In genomic region chr1:18927654-18928272, GRCh38 we compare ENCODE assay signal across 8 cellular contexts. TPM values are rescaled to one million over a fixed set of nuclear protein-coding genes. Genes with fewer than 3 reads are reported as not detected.
A peak's percentile ranks its signal among the peaks of the same experiment; 100 is the strongest.
DNase-seq lines count a peak whose midpoint lies in the region; ATAC-seq and TF ChIP-seq lines count a peak whose summit lies in the region.

No MANE protein-coding gene starts in this region.

- H3K4me3 ChIP-seq in fibroblast of the aortic adventitia (ENCODE audit: low read depth, low read length), result no peak overlapping the region
- H3K4me3 ChIP-seq in thymus (ENCODE audit: low read length), result peak overlapping the region; percentile 40

- intact Hi-C loops in activated B cell treated with CpG ODN at 0.5 μM for 24 hours (cut with micrococcal nuclease), result loop anchor here (1.0 kb wide), 1 partner anchor 29 kb away; the partner anchor contains the start of gene IFFO2

- H3K36me3 ChIP-seq in thymus (ENCODE audit: control insufficient read depth, insufficient read depth), result no peaks in the 10 kb centered on the region

- no peaks in the 10 kb centered on the region for H3K36me3 Mint-ChIP-seq in activated B cell treated with CpG ODN at 0.5 μM for 24 hours (ENCODE audit: low read depth)

- CTCF ChIA-PET in activated B cell treated with CpG ODN at 0.5 μM for 24 hours (lab: Charles Lee) (interaction anchor here (1.1 to 5.4 kb wide), 5 partner anchors 14 to 42 kb away, joined by 3 to 53 read pairs (median 26); no protein-coding TSS in a partner anchor), HEK293T (lab: Yijun Ruan, JAX) (no interaction called here)

- peaks cover 40% of the 10 kb centered on the region for H3K4me1 ChIP-seq in thymus (ENCODE audit: control insufficient read depth, insufficient read depth, low read length)

- no peaks in the 10 kb centered on the region for H3K9me3 ChIP-seq in thymus (ENCODE audit: control insufficient read depth)

- no peaks in the 10 kb centered on the region for H3K27me3 ChIP-seq in thymus (ENCODE audit: control insufficient read depth, insufficient read depth)

- H3K27me3 Mint-ChIP-seq in activated B cell treated with CpG ODN at 0.5 μM for 24 hours, result no peaks in the 10 kb centered on the region

- DNase-seq in activated B cell treated with CpG ODN at 0.5 μM for 24 hours (no peak), fibroblast of the aortic adventitia (ENCODE audit: low read depth) (peak; percentile 37), HEK293T (ENCODE audit: extremely low spot score) (no peak), HUDEP-2 (lab: John Stamatoyannopoulos, UW; ENCODE audit: unreplicated experiment in 76 of 76) (no peak)

- H3K4me1 Mint-ChIP-seq in activated B cell treated with CpG ODN at 0.5 μM for 24 hours, result peaks cover 86% of the 10 kb centered on the region

- peak overlapping the region; percentile 95 for H3K27ac Mint-ChIP-seq in activated B cell treated with CpG ODN at 0.5 μM for 24 hours

- H3K4me3 Mint-ChIP-seq in activated B cell treated with CpG ODN at 0.5 μM for 24 hours, result peak overlapping the region; percentile 79

- ATAC-seq in GM18909 (IDR thresholded peaks at IDR 0.05; ENCODE audit: poor library complexity, unreplicated experiment) (peak; percentile 37), HG03460 (IDR thresholded peaks at IDR 0.05; ENCODE audit: unreplicated experiment) (peak; percentile 35), activated B cell treated with CpG ODN at 0.5 μM for 24 hours (ENCODE audit: low read depth) (peak; percentile 57), HG03097 (IDR thresholded peaks at IDR 0.05; ENCODE audit: low FRiP score, unreplicated experiment) (no peak)

- peak overlapping the region; percentile 98 for H3K27ac ChIP-seq in thymus (ENCODE audit: low read depth)

- TF ChIP-seq CTCF in activated B cell treated with CpG ODN at 0.5 μM for 24 hours (IDR thresholded peaks at IDR 0.05) (no peak), fibroblast of the aortic adventitia (IDR thresholded peaks at IDR 0.05; ENCODE audit: insufficient read depth, low read length) (no peak)

- POLR2A ChIA-PET in activated B cell treated with CpG ODN at 0.5 μM for 24 hours (lab: Charles Lee), result interaction anchor here (0.5 to 3.4 kb wide), 14 partner anchors 11 to 962 kb away, joined by 3 to 89 read pairs (median 6); partner anchors contain the start of genes ALDH4A1 and IFFO2
- POLR2A ChIA-PET in HEK293T (lab: Yijun Ruan, JAX), result interaction anchor here (0.9 to 1.8 kb wide), 2 partner anchors 15 to 28 kb away, joined by 3 to 5 read pairs; no protein-coding TSS in a partner anchor

- WGBS in thymus, result 8% methylated on average over 12 of the region's 12 CpGs

- H3K9me3 Mint-ChIP-seq in activated B cell treated with CpG ODN at 0.5 μM for 24 hours, result no peaks in the 10 kb centered on the region

TF ChIP-seq in HEK293T, 16 proteins besides CTCF, POLR2A, EP300 and RAD21:
- TF ChIP-seq FOXM1 (IDR thresholded peaks at IDR 0.05; ENCODE audit: borderline replicate concordance), result no peak
- no peak for TF ChIP-seq CTBP1 (IDR thresholded peaks at IDR 0.05; ENCODE audit: borderline replicate concordance)
- no peak for TF ChIP-seq ELF4 (IDR thresholded peaks at IDR 0.05)
- TF ChIP-seq ARNT (IDR thresholded peaks at IDR 0.05), result no peak
- no peak for TF ChIP-seq HDGF (IDR thresholded peaks at IDR 0.05; ENCODE audit: borderline replicate concordance)
- TF ChIP-seq SUZ12 (IDR thresholded peaks at IDR 0.05), result no peak
- no peak for TF ChIP-seq PKNOX1 (IDR thresholded peaks at IDR 0.05)
- TF ChIP-seq NFRKB (IDR thresholded peaks at IDR 0.05), result no peak
- TF ChIP-seq FOXA1 (IDR thresholded peaks at IDR 0.05), result no peak
- TF ChIP-seq SP1 (IDR thresholded peaks at IDR 0.05), result no peak
- TF ChIP-seq LEF1 (IDR thresholded peaks at IDR 0.05; ENCODE audit: borderline replicate concordance), result no peak
- no peak for TF ChIP-seq BHLHE40 (IDR thresholded peaks at IDR 0.05; ENCODE audit: borderline replicate concordance)
- TF ChIP-seq FOXK2 (IDR thresholded peaks at IDR 0.05), result no peak
- TF ChIP-seq L3MBTL2 (conservative IDR thresholded peaks at IDR 0.05), result no peak
- TF ChIP-seq ZNF384 (IDR thresholded peaks at IDR 0.05), result no peak
- TF ChIP-seq TARDBP (IDR thresholded peaks at IDR 0.05), result no peak

RNA-seq across cellular contexts. Expression of gene ALDH4A1, which starts 25.4 kb away (rescaled TPM):
- total RNA-seq in activated B cell treated with CpG ODN at 0.5 μM for 24 hours, result 6.5 and 7.1 TPM in 2 replicates
- total RNA-seq in fibroblast of the aortic adventitia (ENCODE audit: low replicate concordance), result 7.8 and 9.5 TPM in 2 replicates
- polyA plus RNA-seq in thymus, result 24.6 TPM

RNA-seq across cellular contexts. Expression of gene IFFO2, which starts 28.7 kb away (rescaled TPM):
- total RNA-seq in activated B cell treated with CpG ODN at 0.5 μM for 24 hours (13.0 and 13.6 TPM in 2 replicates), fibroblast of the aortic adventitia (ENCODE audit: low replicate concordance) (3.3 and 23.4 TPM in 2 replicates)
- 22.6 TPM for polyA plus RNA-seq in thymus
